ENCODE assay signal across 8 cellular contexts in genomic region chr1:21368514-21369289, GRCh38.
DNase-seq lines count a peak whose midpoint lies in the region; ATAC-seq, FAIRE-seq and TF ChIP-seq lines count a peak whose summit lies in the region.

No MANE protein-coding gene starts in this region.

- no peaks in the 10 kb centered on the region for H3K36me3 ChIP-seq in WERI-Rb-1
- H3K36me3 ChIP-seq in bronchial epithelial cell (ENCODE audit: control insufficient read depth, insufficient read depth, low read length): no peaks in the 10 kb centered on the region
- no peaks in the 10 kb centered on the region for H3K36me3 ChIP-seq in kidney (ENCODE audit: control insufficient read depth in 1 of 2, insufficient read depth in 2 of 2, low read length in 2 of 2)

- H3K4me3 ChIP-seq in GM12875 (ENCODE audit: low read depth, low read length) (no peak overlapping the region), WERI-Rb-1 (ENCODE audit: low read depth, low read length) (no peak overlapping the region), bronchial epithelial cell (ENCODE audit: low read depth, low read length) (no peak overlapping the region), kidney (ENCODE audit: low read length in 2 of 2) (no peak overlapping the region)

- no peak overlapping the region for H3K9ac ChIP-seq in kidney (ENCODE audit: low read length in 2 of 2)

- peaks cover 2 to 3% of the 10 kb centered on the region in 2 donors for H3K4me1 ChIP-seq in kidney (ENCODE audit: control insufficient read depth in 1 of 2, insufficient read depth in 1 of 2, low read depth in 1 of 2, low read length in 2 of 2)

- intact Hi-C loops in kidney (cut with DNase I): loop anchor here (5.0 kb wide), 1 partner anchor 136 kb away; no protein-coding TSS in a partner anchor

- FAIRE-seq in bronchial epithelial cell (lab: Jason Lieb, UNC): peak; percentile 88
- FAIRE-seq in kidney (lab: Jason Lieb, UNC): peak; percentile 35

- H3K9me3 ChIP-seq in WERI-Rb-1 (ENCODE audit: severe bottlenecking) (no peaks in the 10 kb centered on the region), kidney (ENCODE audit: control insufficient read depth in 1 of 2, low read length in 2 of 2) (no peaks in the 10 kb centered on the region)

- peak; percentile 99 for TF ChIP-seq CTCF in GM12875 (IDR thresholded peaks at IDR 0.05; ENCODE audit: borderline replicate concordance, insufficient read depth, low read depth, low read length)
- TF ChIP-seq CTCF in WERI-Rb-1 (IDR thresholded peaks at IDR 0.05; ENCODE audit: low read depth, low read length): peak; percentile 96
- peak; percentile 98 for TF ChIP-seq CTCF in bronchial epithelial cell (IDR thresholded peaks at IDR 0.05; ENCODE audit: insufficient read depth, low read length, severe bottlenecking)
- peak; percentile 100 for TF ChIP-seq CTCF in kidney (IDR thresholded peaks at IDR 0.05; ENCODE audit: borderline replicate concordance, extremely low read depth, insufficient read depth)

- DNase-seq in NCI-H2029 treated with DMSO at 0.1 percent for 48 hours (lab: John Stamatoyannopoulos, UW) (peak; percentile 62), WERI-Rb-1 (peak; percentile 87), bronchial epithelial cell (ENCODE audit: low read depth) (peak; percentile 65), kidney (peak; percentile 91)
- DNase-seq in stimulated activated CD4-positive, alpha-beta T cell treated with anti-CD3 and anti-CD28 coated beads, Interleukin-12 subunit alpha, Interleukin-12 subunit beta, amount 100 ng/mL, for 48 hours (ENCODE audit: low read depth in 2 of 3, low spot score in 1 of 3): peak in 2 of 3 donors; percentile 49 to 51

- H3K27me3 ChIP-seq in WERI-Rb-1 (ENCODE audit: insufficient read depth, low read depth, severe bottlenecking) (no peaks in the 10 kb centered on the region), bronchial epithelial cell (ENCODE audit: control insufficient read depth, insufficient read depth, low read length) (no peaks in the 10 kb centered on the region)

- no peak for ATAC-seq in GM21737 (IDR thresholded peaks at IDR 0.05; ENCODE audit: unreplicated experiment)
- no peak for ATAC-seq in GM19395 (IDR thresholded peaks at IDR 0.05; ENCODE audit: unreplicated experiment)

- no peak overlapping the region for H3K27ac ChIP-seq in WERI-Rb-1
- H3K27ac ChIP-seq in kidney (ENCODE audit: low read depth in 2 of 2, low read length in 2 of 2): no peak overlapping the region
